36 cellular contexts compared by ENCODE assay signal in genomic region chr19:3916033-3916432, GRCh38. TPM values are rescaled to one million over a fixed set of nuclear protein-coding genes. Genes with fewer than 3 reads are reported as not detected.
"Had no signal": no experiment of that assay in that cellular context is flagged by ENCODE, and none has a peak within 500 bp of the region (broad histone marks: within the 10 kb centered on the region; RNA-seq: fewer than 3 reads in every experiment).

No MANE protein-coding gene starts in this region.

- H3K36me3 ChIP-seq: brain microvascular endothelial cell, esophagus muscularis mucosa, gastrocnemius medialis, heart left ventricle had no signal

- DNase-seq: activated B cell treated with CpG ODN at 0.5 μM for 24 hours; activated CD4-positive, alpha-beta T cell treated with anti-CD3 and anti-CD28 coated beads for 48 hours; activated CD4-positive, alpha-beta T cell treated with anti-CD3 and anti-CD28 coated beads, Interleukin-2, amount 50 U/mL, for 1 hour; activated CD4-positive, alpha-beta T cell treated with anti-CD3 and anti-CD28 coated beads, Interleukin-2, amount 50 U/mL, for 48 hours; activated CD8-positive, alpha-beta memory T cell treated with anti-CD3 and anti-CD28 coated beads for 24 hours; activated CD8-positive, alpha-beta T cell treated with anti-CD3 and anti-CD28 coated beads for 36 hours; activated effector memory CD4-positive, alpha-beta T cell treated with Interleukin-2 at 50 U/mL for 16 hours; activated gamma-delta T cell treated with Interleukin-2 at 50 U/mL for 16 hours; activated naive CD4-positive, alpha-beta T cell treated with anti-CD3 and anti-CD28 coated beads, Interleukin-2, amount 50 U/mL, for 16 hours; activated naive CD4-positive, alpha-beta T cell treated with Interleukin-2 at 50 U/mL for 16 hours; activated T-cell treated with anti-CD3 and anti-CD28 coated beads, Interleukin-2, amount 50 U/mL, for 4 hours; amniotic stem cell; anterior cingulate cortex; brain microvascular endothelial cell; caudate nucleus; cortex of kidney; dermis blood vessel endothelial cell; effector CD4-positive, alpha-beta T cell; effector memory CD8-positive, alpha-beta T cell; erythroblast; foreskin keratinocyte; gastrocnemius medialis; glutamatergic neuron; heart left ventricle; T-helper 1 cell; T-helper 17 cell; T1000; WERI-Rb-1 had no signal

- H3K9me3 Mint-ChIP-seq: activated T-cell treated with anti-CD3 and anti-CD28 coated beads, Interleukin-2, amount 50 U/mL, for 4 hours; activated T-helper 17 cell treated with anti-CD3 and anti-CD28 coated beads, Interleukin-2, amount 50 U/mL, for 72 hours; effector memory CD8-positive, alpha-beta T cell had no signal

- H3K27ac ChIP-seq: brain microvascular endothelial cell, esophagus muscularis mucosa, foreskin keratinocyte, gastrocnemius medialis, heart left ventricle, WERI-Rb-1 had no signal

- H3K27ac Mint-ChIP-seq: activated B cell treated with CpG ODN at 0.5 μM for 24 hours; activated CD8-positive, alpha-beta T cell treated with anti-CD3 and anti-CD28 coated beads for 36 hours; activated naive CD8-positive, alpha-beta T cell; activated T-helper 17 cell treated with anti-CD3 and anti-CD28 coated beads, Interleukin-2, amount 50 U/mL, for 72 hours; effector memory CD8-positive, alpha-beta T cell; T-helper 17 cell; T-helper 2 cell treated with Interferon-gamma antibody and Interleukin-4, amounts not matched to agents 5 μg/mL and 100 μg/mL, for 36 hours had no signal

- ATAC-seq: activated CD4-positive, CD25-positive, alpha-beta regulatory T cell treated with anti-CD3 and anti-CD28 coated beads, Interleukin-2, amount 50 U/mL, for 24 hours; activated CD8-positive, alpha-beta T cell treated with anti-CD3 and anti-CD28 coated beads for 36 hours; activated T-cell treated with anti-CD3 and anti-CD28 coated beads, Interleukin-2, amount 50 U/mL, for 4 hours; activated T-helper 17 cell treated with anti-CD3 and anti-CD28 coated beads, Interleukin-2, amount 50 U/mL, for 72 hours; effector memory CD8-positive, alpha-beta T cell; foreskin keratinocyte; gastrocnemius medialis; heart left ventricle; T-helper 17 cell had no signal

- H3K4me3 Mint-ChIP-seq: activated B cell treated with CpG ODN at 0.5 μM for 24 hours; activated CD8-positive, alpha-beta T cell treated with anti-CD3 and anti-CD28 coated beads for 36 hours; activated naive CD8-positive, alpha-beta T cell; activated T-cell treated with anti-CD3 and anti-CD28 coated beads, Interleukin-2, amount 50 U/mL, for 4 hours; activated T-helper 17 cell treated with anti-CD3 and anti-CD28 coated beads, Interleukin-2, amount 50 U/mL, for 72 hours; effector memory CD8-positive, alpha-beta T cell; T-helper 17 cell; T-helper 2 cell treated with Interferon-gamma antibody and Interleukin-4, amounts not matched to agents 5 μg/mL and 100 μg/mL, for 36 hours had no signal

- H3K4me1 Mint-ChIP-seq: activated T-helper 17 cell treated with anti-CD3 and anti-CD28 coated beads, Interleukin-2, amount 50 U/mL, for 72 hours; T-helper 17 cell had no signal

- H3K4me3 ChIP-seq: esophagus muscularis mucosa, gastrocnemius medialis, heart left ventricle had no signal

- H3K27me3 ChIP-seq: brain microvascular endothelial cell, esophagus muscularis mucosa, foreskin keratinocyte, gastrocnemius medialis, heart left ventricle had no signal

- FAIRE-seq: astrocyte, colon had no signal

- H3K4me1 ChIP-seq: esophagus muscularis mucosa, foreskin keratinocyte, gastrocnemius medialis, heart left ventricle had no signal

RNA-seq across cellular contexts. Expression of gene NMRK2, which starts 16.8 kb away (rescaled TPM):
- total RNA-seq: activated B cell treated with CpG ODN at 0.5 μM for 24 hours; activated CD8-positive, alpha-beta T cell treated with anti-CD3 and anti-CD28 coated beads for 36 hours; activated T-cell treated with anti-CD3 and anti-CD28 coated beads, Interleukin-2, amount 50 U/mL, for 4 hours; activated T-helper 17 cell treated with anti-CD3 and anti-CD28 coated beads, Interleukin-2, amount 50 U/mL, for 72 hours; chondrocyte; dermis blood vessel endothelial cell; foreskin keratinocyte; T-helper 17 cell had no signal
- polyA plus RNA-seq: foreskin keratinocyte had no signal

RNA-seq across cellular contexts. Expression of gene ATCAY, which starts 35.5 kb away (rescaled TPM):
- total RNA-seq: activated B cell treated with CpG ODN at 0.5 μM for 24 hours; activated CD8-positive, alpha-beta T cell treated with anti-CD3 and anti-CD28 coated beads for 36 hours; activated T-cell treated with anti-CD3 and anti-CD28 coated beads, Interleukin-2, amount 50 U/mL, for 4 hours; activated T-helper 17 cell treated with anti-CD3 and anti-CD28 coated beads, Interleukin-2, amount 50 U/mL, for 72 hours; chondrocyte; dermis blood vessel endothelial cell; foreskin keratinocyte; gastrocnemius medialis; heart left ventricle had no signal
- polyA plus RNA-seq: foreskin keratinocyte, heart left ventricle had no signal

RNA-seq across cellular contexts. Expression of gene ZFR2, which starts 47.2 kb away (rescaled TPM):
- total RNA-seq: chondrocyte, foreskin keratinocyte, gastrocnemius medialis had no signal
